ENCODE assay signal across 18 cellular contexts in the genomic region with DNA sequence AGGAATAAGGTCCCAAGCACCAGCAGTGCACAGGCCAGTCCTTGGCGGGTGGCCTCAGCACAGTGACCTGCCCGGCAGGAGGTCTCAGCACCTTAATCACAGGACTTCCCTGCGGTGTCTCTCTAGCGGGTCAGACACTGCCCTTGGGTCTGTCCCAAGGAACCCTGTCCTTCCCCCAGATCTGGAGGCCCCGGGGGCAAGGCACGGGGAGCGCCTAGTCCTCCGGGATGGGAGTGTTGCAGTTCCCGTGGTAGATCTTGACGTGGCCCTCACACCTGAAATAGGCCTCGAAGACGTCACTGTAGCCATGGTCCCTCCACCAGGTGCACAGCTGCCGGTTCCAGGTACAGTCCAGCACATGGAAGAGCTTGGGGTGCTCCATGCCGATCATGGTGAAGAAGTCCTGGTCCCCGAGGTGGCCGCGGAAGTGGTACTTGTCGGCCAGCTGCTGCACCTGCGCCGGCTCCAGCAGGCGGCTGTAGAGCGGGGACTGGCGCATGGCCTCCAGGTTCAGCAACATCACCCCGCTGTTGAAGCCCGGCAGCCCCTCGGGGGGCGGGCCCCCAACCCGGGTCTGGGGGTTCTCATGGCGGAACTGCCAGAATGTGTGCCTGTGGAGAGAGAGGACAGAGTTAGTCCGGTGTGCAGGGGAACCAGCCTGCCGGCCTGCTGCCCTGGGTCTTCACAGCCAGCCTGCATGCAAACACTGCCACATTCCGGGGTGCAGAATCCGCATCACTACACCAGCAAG.
DNase-seq lines count a peak whose midpoint lies in the region; ATAC-seq and TF ChIP-seq lines count a peak whose summit lies in the region.
"Had no signal": no experiment of that assay in that cellular context is flagged by ENCODE, and none has a peak within 500 bp of the region (broad histone marks: within the 10 kb centered on the region; RNA-seq: fewer than 3 reads in every experiment).

No MANE protein-coding gene starts in this region.

- peaks cover 22% of the 10 kb centered on the region for H3K36me3 ChIP-seq in endodermal cell (ENCODE audit: control insufficient read depth, insufficient read depth, low read length)

- H3K9me3 ChIP-seq in endodermal cell (ENCODE audit: control insufficient read depth, low read length): no peaks in the 10 kb centered on the region

- peak overlapping the region; percentile 8 for H3K4me3 ChIP-seq in endodermal cell (ENCODE audit: low read length)
- H3K4me3 ChIP-seq: PC-9 had no signal

- peaks cover 0 to 13% (median 8%) of the 10 kb centered on the region in 7 donors for H3K9me3 Mint-ChIP-seq in CD14-positive monocyte
- peaks cover 6% of the 10 kb centered on the region for H3K9me3 Mint-ChIP-seq in endodermal cell
- no peaks in the 10 kb centered on the region for H3K9me3 Mint-ChIP-seq in activated naive CD4-positive, alpha-beta T cell treated with anti-CD3 and anti-CD28 coated beads, Interleukin-2, amount 10 ng/mL, durations not matched to agents 7 days and 5 days
- no peaks in the 10 kb centered on the region for H3K9me3 Mint-ChIP-seq in activated CD4-positive, alpha-beta memory T cell treated with anti-CD3 and anti-CD28 coated beads for 36 hours

- H3K9ac ChIP-seq in endodermal cell (ENCODE audit: extremely low read depth, low read length, poor library complexity, severe bottlenecking): no peak overlapping the region

- POLR2A ChIA-PET in activated CD4-positive, alpha-beta memory T cell treated with anti-CD3 and anti-CD28 coated beads for 36 hours (lab: Charles Lee): no interaction called here

- intact Hi-C loops in CD14-positive monocyte (cut with micrococcal nuclease): no loop called here
- intact Hi-C loops in sciatic nerve (cut with DNase I): no loop called here
- intact Hi-C loops in activated CD4-positive, alpha-beta memory T cell treated with anti-CD3 and anti-CD28 coated beads for 36 hours (cut with micrococcal nuclease): no loop called here

- H3K27ac Mint-ChIP-seq in CD14-positive monocyte (no peak overlapping the region), endodermal cell (peak overlapping the region; percentile 93)
- H3K27ac Mint-ChIP-seq in activated naive CD4-positive, alpha-beta T cell treated with anti-CD3 and anti-CD28 coated beads, Interleukin-2, amount 10 ng/mL, durations not matched to agents 7 days and 5 days: no peak overlapping the region
- H3K27ac Mint-ChIP-seq in activated CD4-positive, alpha-beta memory T cell treated with anti-CD3 and anti-CD28 coated beads for 36 hours: no peak overlapping the region

- CTCF ChIA-PET in activated naive CD4-positive, alpha-beta T cell treated with anti-CD3 and anti-CD28 coated beads, Interleukin-2, amount 10 ng/mL, durations not matched to agents 7 days and 5 days (lab: Charles Lee): no interaction called here
- CTCF ChIA-PET in activated CD4-positive, alpha-beta memory T cell treated with anti-CD3 and anti-CD28 coated beads for 36 hours (lab: Charles Lee): no interaction called here

- peaks cover 8% of the 10 kb centered on the region for H3K4me1 ChIP-seq in endodermal cell (ENCODE audit: control insufficient read depth, insufficient read depth, low read length)

- H3K27me3 Mint-ChIP-seq in CD14-positive monocyte (ENCODE audit: low read depth in 3 of 3): peaks cover 1 to 5% (median 3%) of the 10 kb centered on the region in 3 donors
- no peaks in the 10 kb centered on the region for H3K27me3 Mint-ChIP-seq in endodermal cell (ENCODE audit: insufficient read depth)
- H3K27me3 Mint-ChIP-seq in activated naive CD4-positive, alpha-beta T cell treated with anti-CD3 and anti-CD28 coated beads, Interleukin-2, amount 10 ng/mL, durations not matched to agents 7 days and 5 days: no peaks in the 10 kb centered on the region
- no peaks in the 10 kb centered on the region for H3K27me3 Mint-ChIP-seq in activated CD4-positive, alpha-beta memory T cell treated with anti-CD3 and anti-CD28 coated beads for 36 hours

- no peaks in the 10 kb centered on the region for H3K27me3 ChIP-seq in endodermal cell (ENCODE audit: control insufficient read depth, insufficient read depth, low read length, poor library complexity, severe bottlenecking)

- TF ChIP-seq CTCF in CD14-positive monocyte (IDR thresholded peaks at IDR 0.05) (no peak), endodermal cell (conservative IDR thresholded peaks at IDR 0.05) (no peak)

- ATAC-seq in sciatic nerve: no peak

- peak; percentile 8 for DNase-seq in activated T-cell treated with anti-CD3 and anti-CD28 coated beads, Interleukin-2, amount 50 U/mL, for 1 hour
- DNase-seq in activated T-cell treated with anti-CD3 and anti-CD28 coated beads for 4 hours: no peak
- DNase-seq in CD14-positive monocyte (ENCODE audit: low spot score): peak; percentile 23
- no peak for DNase-seq in endodermal cell
- DNase-seq in sciatic nerve (ENCODE audit: low spot score): peak; percentile 49
- DNase-seq in superior temporal gyrus (ENCODE audit: extremely low spot score): no peak
- DNase-seq in activated naive CD4-positive, alpha-beta T cell treated with anti-CD3 and anti-CD28 coated beads, Interleukin-2, amount 10 ng/mL, durations not matched to agents 7 days and 5 days: no peak
- no peak for DNase-seq in activated CD4-positive, alpha-beta memory T cell treated with anti-CD3 and anti-CD28 coated beads for 36 hours
- DNase-seq: C1 segment of cervical spinal cord, DMS153, EL, Karpas-422, MM.1S, NCI-H1105, NCI-H187, NCI-H446 treated with DMSO at 0.1 percent for 48 hours, NCI-H748 treated with DMSO at 0.1 percent for 48 hours, PC-9 had no signal

- H3K4me3 Mint-ChIP-seq in CD14-positive monocyte (no peak overlapping the region), endodermal cell (no peak overlapping the region)
- no peak overlapping the region for H3K4me3 Mint-ChIP-seq in activated naive CD4-positive, alpha-beta T cell treated with anti-CD3 and anti-CD28 coated beads, Interleukin-2, amount 10 ng/mL, durations not matched to agents 7 days and 5 days
- H3K4me3 Mint-ChIP-seq in activated CD4-positive, alpha-beta memory T cell treated with anti-CD3 and anti-CD28 coated beads for 36 hours: no peak overlapping the region

- 94 to 96% methylated on average over 21 to 33 of the region's 33 CpGs for WGBS in endodermal cell (ENCODE audit: insufficient coverage in 1 of 2, insufficient read length in 1 of 2), 2 experiments

- no peak overlapping the region for H3K27ac ChIP-seq in endodermal cell (ENCODE audit: low read depth, low read length)
- H3K27ac ChIP-seq: PC-9 had no signal

- peaks cover under 1% of the 10 kb centered on the region for H3K4me1 Mint-ChIP-seq in CD14-positive monocyte
- H3K4me1 Mint-ChIP-seq in endodermal cell: peaks cover 8% of the 10 kb centered on the region
- no peaks in the 10 kb centered on the region for H3K4me1 Mint-ChIP-seq in activated naive CD4-positive, alpha-beta T cell treated with anti-CD3 and anti-CD28 coated beads, Interleukin-2, amount 10 ng/mL, durations not matched to agents 7 days and 5 days
- H3K4me1 Mint-ChIP-seq in activated CD4-positive, alpha-beta memory T cell treated with anti-CD3 and anti-CD28 coated beads for 36 hours (ENCODE audit: low read depth): no peaks in the 10 kb centered on the region

- H3K36me3 Mint-ChIP-seq in CD14-positive monocyte: peaks cover 27 to 46% of the 10 kb centered on the region in 2 donors
- H3K36me3 Mint-ChIP-seq in endodermal cell (ENCODE audit: low read depth): peaks cover 38% of the 10 kb centered on the region
- H3K36me3 Mint-ChIP-seq in activated naive CD4-positive, alpha-beta T cell treated with anti-CD3 and anti-CD28 coated beads, Interleukin-2, amount 10 ng/mL, durations not matched to agents 7 days and 5 days: no peaks in the 10 kb centered on the region
- no peaks in the 10 kb centered on the region for H3K36me3 Mint-ChIP-seq in activated CD4-positive, alpha-beta memory T cell treated with anti-CD3 and anti-CD28 coated beads for 36 hours

Comparison
In these comparisons a context has a peak if more than half of its experiments do, and no peak if none do; other contexts are left out.
1. DNase-seq: peak in activated T-cell treated with anti-CD3 and anti-CD28 coated beads, Interleukin-2, amount 50 U/mL, for 1 hour (single experiment), CD14-positive monocyte (single experiment) and sciatic nerve (single experiment); none in activated T-cell treated with anti-CD3 and anti-CD28 coated beads for 4 hours (single experiment), endodermal cell (single experiment), superior temporal gyrus (single experiment), activated naive CD4-positive, alpha-beta T cell treated with anti-CD3 and anti-CD28 coated beads, Interleukin-2, amount 10 ng/mL, durations not matched to agents 7 days and 5 days (single experiment) and activated CD4-positive, alpha-beta memory T cell treated with anti-CD3 and anti-CD28 coated beads for 36 hours (single experiment).